Comparison of ENCODE assay signal across 8 cellular contexts in genomic region chrX:103063918-103064434, GRCh38. TPM values are rescaled to one million over a fixed set of nuclear protein-coding genes. Genes with fewer than 3 reads are reported as not detected.
DNase-seq lines count a peak whose midpoint lies in the region; ATAC-seq and TF ChIP-seq lines count a peak whose summit lies in the region.

Gene BEX1, minus strand, starts transcription at chrX:103064171. Its CDS starts 897 bp downstream, at chrX:103063274.

- no peaks in the 10 kb centered on the region for H3K9me2 ChIP-seq in Karpas-422 (replicated peaks; ENCODE audit: insufficient read depth, low read length)

- TF ChIP-seq CTCF in vagina (IDR thresholded peaks at IDR 0.05), result no peak

- peaks cover 0 to 2% of the 10 kb centered on the region in 2 donors for H3K4me1 Mint-ChIP-seq in effector memory CD8-positive, alpha-beta T cell (ENCODE audit: low read depth in 2 of 2)
- peaks cover 3 to 5% (median 4%) of the 10 kb centered on the region in 3 donors for H3K4me1 Mint-ChIP-seq in naive B cell

- DNase-seq in RPMI7951 (ENCODE audit: low read depth) (peak; percentile 65), naive B cell (no peak), vagina (ENCODE audit: extremely low spot score in 2 of 2) (no peak), left colon (no peak), Karpas-422 (no peak)
- no peak for DNase-seq in effector memory CD8-positive, alpha-beta T cell

- H3K9ac ChIP-seq in HUES48 (ENCODE audit: low read depth, low read length) (peak within 1 kb of the TSS; percentile 85), Karpas-422 (ENCODE audit: low read length) (no peak within 1 kb of the TSS)

- no peak within 1 kb of the TSS for H2AFZ ChIP-seq in ACC112 (ENCODE audit: low read length, unreplicated experiment)
- no peak within 1 kb of the TSS for H2AFZ ChIP-seq in Karpas-422 (ENCODE audit: low read length)

- H3K4me1 ChIP-seq in ACC112 (ENCODE audit: control insufficient read depth, insufficient read depth, low read length, unreplicated experiment) (peaks cover 20% of the 10 kb centered on the region), HUES48 (ENCODE audit: control insufficient read depth, insufficient read depth, low read length) (peaks cover 5% of the 10 kb centered on the region; the same call in 1 of the 2 replicates), vagina (no peaks in the 10 kb centered on the region), Karpas-422 (ENCODE audit: low read length) (no peaks in the 10 kb centered on the region)

- no peaks in the 10 kb centered on the region for H3K9me3 Mint-ChIP-seq in effector memory CD8-positive, alpha-beta T cell
- peaks cover 0 to 13% (median 0%) of the 10 kb centered on the region in 7 donors for H3K9me3 Mint-ChIP-seq in naive B cell

- peak within 1 kb of the TSS; percentile 83 for H3K4me3 ChIP-seq in ACC112 (ENCODE audit: low read depth, low read length)
- H3K4me3 ChIP-seq in HUES48 (ENCODE audit: low read depth, low read length), result peak within 1 kb of the TSS; percentile 78
- peak within 1 kb of the TSS; percentile 11 to 19 for H3K4me3 ChIP-seq in vagina
- no peak within 1 kb of the TSS for H3K4me3 ChIP-seq in Karpas-422 (ENCODE audit: low read length)

- H3K36me3 ChIP-seq in ACC112 (ENCODE audit: insufficient read depth, low read length) (no peaks in the 10 kb centered on the region; the same call in 1 of the 2 replicates), HUES48 (ENCODE audit: control insufficient read depth, insufficient read depth, low read length) (0 out of 2 replicates have a peak, but pooled peaks cover 3% of the 10 kb centered on the region), vagina (no peaks in the 10 kb centered on the region), Karpas-422 (ENCODE audit: insufficient read depth, low read length) (no peaks in the 10 kb centered on the region)

- no peak for TF ChIP-seq POLR2A in vagina (IDR thresholded peaks at IDR 0.05)

- H3K27me3 Mint-ChIP-seq in effector memory CD8-positive, alpha-beta T cell, result peaks cover 6 to 26% of the 10 kb centered on the region in 2 donors
- peaks cover 6 to 28% (median 22%) of the 10 kb centered on the region in 3 donors for H3K27me3 Mint-ChIP-seq in naive B cell

- H3K9me3 ChIP-seq in HUES48 (ENCODE audit: control insufficient read depth, insufficient read depth, low read length) (no peaks in the 10 kb centered on the region), vagina (no peaks in the 10 kb centered on the region), Karpas-422 (ENCODE audit: low read length) (no peaks in the 10 kb centered on the region)

- no peaks in the 10 kb centered on the region for H4K20me1 ChIP-seq in Karpas-422 (ENCODE audit: insufficient read depth, low read depth, low read length)

- H3K4me2 ChIP-seq in Karpas-422 (ENCODE audit: low read depth, low read length, poor library complexity, severe bottlenecking), result no peak within 1 kb of the TSS

- H3K36me3 Mint-ChIP-seq in effector memory CD8-positive, alpha-beta T cell (ENCODE audit: insufficient read depth), result no peaks in the 10 kb centered on the region
- H3K36me3 Mint-ChIP-seq in naive B cell, result no peaks in the 10 kb centered on the region

- H3K27ac ChIP-seq in ACC112 (ENCODE audit: low read depth, low read length) (peak within 1 kb of the TSS; percentile 80), HUES48 (ENCODE audit: low read depth, low read length) (peak within 1 kb of the TSS; percentile 85), vagina (no peak within 1 kb of the TSS), Karpas-422 (ENCODE audit: low read length) (no peak within 1 kb of the TSS)

- intact Hi-C loops in vagina (cut with DNase I), result no loop called here
- intact Hi-C loops in left colon (cut with DNase I, micrococcal nuclease), result no loop called here

- no peak for ATAC-seq in effector memory CD8-positive, alpha-beta T cell (replicated peaks)
- ATAC-seq in naive B cell (ENCODE audit: low read depth in 2 of 2) (peak; percentile 45 to 55), left colon (no peak)

- H3K27me3 ChIP-seq in ACC112 (ENCODE audit: insufficient read depth, low read length) (no peaks in the 10 kb centered on the region), HUES48 (ENCODE audit: control insufficient read depth, insufficient read depth, low read length) (no peaks in the 10 kb centered on the region; the same call in 1 of the 2 replicates), vagina (no peaks in the 10 kb centered on the region), Karpas-422 (ENCODE audit: low read length) (no peaks in the 10 kb centered on the region)

- H3K27ac Mint-ChIP-seq in effector memory CD8-positive, alpha-beta T cell, result no peak within 1 kb of the TSS
- no peak within 1 kb of the TSS for H3K27ac Mint-ChIP-seq in naive B cell

- peak within 1 kb of the TSS; percentile 20 to 49 for H3K4me3 Mint-ChIP-seq in effector memory CD8-positive, alpha-beta T cell
- peak within 1 kb of the TSS in 6 of 8 donors; percentile 37 to 74 (median 58) for H3K4me3 Mint-ChIP-seq in naive B cell

- H3K79me2 ChIP-seq in ACC112 (ENCODE audit: control insufficient read depth, insufficient read depth, low read length, unreplicated experiment) (no peaks in the 10 kb centered on the region), Karpas-422 (ENCODE audit: low read length) (no peaks in the 10 kb centered on the region)

RNA-seq across cellular contexts. Expression of gene BEX1, which starts in this region (rescaled TPM):
- total RNA-seq in RPMI7951 (2014; rRNA removed; shearing (Covaris generic)), result 50.0 and 56.3 TPM in 2 replicates
- polyA plus RNA-seq in naive B cell (ENCODE audit: low read depth in 6 of 6), result 1 to 10 TPM in 2 of 6 donors, under 1 TPM in 1, not detected in 3; 0.45 to 1.1 (median 1.0) TPM
- 3.7 TPM for total RNA-seq in vagina
- 1 to 10 TPM; 1.2 to 1.6 TPM for total RNA-seq in left colon
- total RNA-seq in Karpas-422 (2014; rRNA removed; shearing (Covaris generic); ENCODE audit: low replicate concordance), result not detected in 2 replicates

Comparison
In these comparisons a context has a peak if more than half of its experiments do, and no peak if none do; other contexts are left out.
1. RNA of gene BEX1 (total RNA-seq): 50.0 to 56.3 TPM in RPMI7951; 3.7 TPM in vagina (single experiment), 1.2 to 1.6 TPM in left colon and not detected in Karpas-422; every median in the first group is over 10 times any median in the second.
2. H3K27ac ChIP-seq: peak in ACC112 (single experiment) and HUES48 (single experiment); none in vagina (single experiment) and Karpas-422 (single experiment).
3. ATAC-seq: peak in naive B cell (2 of 2); none in effector memory CD8-positive, alpha-beta T cell (single experiment) and left colon (single experiment).